In genomic region chr12:122064780-122065588, GRCh38 we compare ENCODE assay signal across 8 cellular contexts. TPM values are rescaled to one million over a fixed set of nuclear protein-coding genes. Genes with fewer than 3 reads are reported as not detected.
DNase-seq lines count a peak whose midpoint lies in the region; ATAC-seq and TF ChIP-seq lines count a peak whose summit lies in the region.

No MANE protein-coding gene starts in this region.

- intact Hi-C loops in left lung (cut with DNase I): no loop called here

- H3K9me3 ChIP-seq in left lung: no peaks in the 10 kb centered on the region

- H3K4me3 ChIP-seq in brain microvascular endothelial cell (ENCODE audit: low read depth, low read length) (peak overlapping the region; percentile 30), left lung (peak overlapping the region in 1 of 2 donors; percentile 6)

- in situ Hi-C loops in brain microvascular endothelial cell (cut with HindIII; ENCODE audit: low pct_ligation_motif_present, low sequenced_read_pairs): no loop called here

- H3K36me3 ChIP-seq in brain microvascular endothelial cell (replicated peaks) (no peaks in the 10 kb centered on the region), left lung (peaks cover 0 to 2% of the 10 kb centered on the region in 2 donors)

- DNase-seq in ELF-1 (ENCODE audit: low read depth, low spot score) (peak; percentile 83), NCI-H2196 (lab: John Stamatoyannopoulos, UW; ENCODE audit: unreplicated experiment) (peak; percentile 51), brain microvascular endothelial cell (peak; percentile 91), left lung (peak; percentile 1 to 53), GM10248 (ENCODE audit: extremely low spot score) (no peak), mesenteric fat pad (ENCODE audit: low spot score) (no peak)
- no peak for DNase-seq in central memory CD4-positive, alpha-beta T cell

- POLR2A ChIA-PET in GM10248 (lab: Yijun Ruan, JAX): no interaction called here

- H3K4me1 ChIP-seq in left lung: peaks cover 7 to 39% of the 10 kb centered on the region in 2 donors

- CTCF ChIA-PET in GM10248 (lab: Yijun Ruan, JAX): interaction anchor here (1.0 to 5.5 kb wide), 6 partner anchors 11 to 101 kb away, joined by 3 to 27 read pairs (median 6); no protein-coding TSS in a partner anchor

- no peaks in the 10 kb centered on the region for H3K27me3 ChIP-seq in brain microvascular endothelial cell (replicated peaks)
- no peaks in the 10 kb centered on the region for H3K27me3 ChIP-seq in left lung

- peak; percentile 28 for ATAC-seq in left lung
- ATAC-seq in GM21526 (IDR thresholded peaks at IDR 0.05; ENCODE audit: low FRiP score, unreplicated experiment): no peak

- H3K27ac ChIP-seq in brain microvascular endothelial cell (peak overlapping the region; percentile 100), left lung (peak overlapping the region; percentile 3 to 77)

- peak; percentile 6 for TF ChIP-seq CTCF in brain microvascular endothelial cell (IDR thresholded peaks at IDR 0.05; ENCODE audit: low read depth, low read length, missing control alignments)
- TF ChIP-seq CTCF in left lung (IDR thresholded peaks at IDR 0.05): no peak
- TF ChIP-seq CTCF in GM10248 (IDR thresholded peaks at IDR 0.05; ENCODE audit: control extremely low read depth, extremely low read depth, low read depth, missing control alignments): no peak

RNA-seq across cellular contexts. Expression of gene MLXIP, which starts 13.6 kb away (rescaled TPM):
- total RNA-seq in left lung (10 to 100 TPM; 48.1 to 62.6 TPM), mesenteric fat pad (68.4 TPM)

RNA-seq across cellular contexts. Expression of gene BCL7A, which starts 43.3 kb away (rescaled TPM):
- total RNA-seq in left lung (10 to 100 TPM in 1 of 2 donors, 1 to 10 TPM in 1; 7.0 to 11.1 TPM), mesenteric fat pad (3.2 TPM)

Comparison
In these comparisons a context has a peak if more than half of its experiments do, and no peak if none do; other contexts are left out.
1. DNase-seq: peak in ELF-1 (single experiment), NCI-H2196 (single experiment), brain microvascular endothelial cell (single experiment) and left lung (2 of 2); none in GM10248 (single experiment), mesenteric fat pad (single experiment) and central memory CD4-positive, alpha-beta T cell (single experiment).